In the genomic region with DNA sequence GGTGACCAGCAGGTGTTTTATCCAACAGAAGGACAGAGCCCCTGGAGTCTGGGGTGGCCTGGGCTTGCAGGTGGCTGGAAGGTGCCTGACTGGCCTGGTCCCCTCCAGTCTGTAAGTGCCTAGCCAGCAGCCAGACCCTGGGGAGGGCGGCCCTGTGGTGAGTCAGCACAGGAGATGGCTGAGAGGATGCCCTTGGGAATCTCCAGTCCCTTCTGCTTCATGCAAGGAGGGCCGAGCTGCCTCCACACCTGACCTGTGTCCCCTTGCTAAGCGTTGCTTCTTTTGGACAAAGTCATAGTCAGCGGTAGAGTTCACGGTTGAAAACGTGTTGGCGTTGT, we compare ENCODE assay signal across 15 cellular contexts. TPM values are rescaled to one million over a fixed set of nuclear protein-coding genes. Genes with fewer than 3 reads are reported as not detected.
DNase-seq lines count a peak whose midpoint lies in the region; ATAC-seq and TF ChIP-seq lines count a peak whose summit lies in the region.
"Had no signal": no experiment of that assay in that cellular context is flagged by ENCODE, and none has a peak within 500 bp of the region (broad histone marks: within the 10 kb centered on the region; RNA-seq: fewer than 3 reads in every experiment).

No MANE protein-coding gene starts in this region.

- no peak for TF ChIP-seq EP300 in sigmoid colon (IDR thresholded peaks at IDR 0.05)

- no peak for TF ChIP-seq CTCF in HEK293 (tag by site-specific recombination; IDR thresholded peaks at IDR 0.05)
- no peak for TF ChIP-seq CTCF in sigmoid colon (IDR thresholded peaks at IDR 0.05)

- intact Hi-C loops in sigmoid colon (cut with DNase I), result no loop called here

- ATAC-seq in HG02759 (IDR thresholded peaks at IDR 0.05; ENCODE audit: unreplicated experiment) (no peak), GM18502 (IDR thresholded peaks at IDR 0.05; ENCODE audit: poor library complexity, unreplicated experiment) (no peak)

- no peaks in the 10 kb centered on the region for H4K20me1 ChIP-seq in BLaER1

- CTCF ChIA-PET in HEK293 (lab: Yijun Ruan, JAX), result interaction anchor here (0.6 to 5.6 kb wide), 22 partner anchors 8 to 298 kb away, joined by 3 to 159 read pairs (median 4); partner anchors contain the start of gene SURF6

- POLR2A ChIA-PET in HEK293 (lab: Yijun Ruan, JAX), result interaction anchor here (0.5 to 1.1 kb wide), 6 partner anchors 9 to 176 kb away, joined by 3 to 9 read pairs (median 4); partner anchors contain the start of genes MED22 and RPL7A

- H3K27me3 ChIP-seq in BLaER1, result no peaks in the 10 kb centered on the region
- H3K27me3 ChIP-seq in sigmoid colon, result peaks cover 0 to 28% (median 8%) of the 10 kb centered on the region in 3 donors

- H3K4me1 ChIP-seq in BLaER1 (peaks cover 18% of the 10 kb centered on the region), HEK293 (ENCODE audit: control insufficient read depth, insufficient read depth, low read length) (no peaks in the 10 kb centered on the region), sigmoid colon (peaks cover 0 to 5% (median 2%) of the 10 kb centered on the region in 4 donors)

- H3K36me3 ChIP-seq in BLaER1 (no peaks in the 10 kb centered on the region), HEK293 (ENCODE audit: control insufficient read depth in 2 of 2, insufficient read depth in 1 of 2, low read length in 2 of 2) (no peaks in the 10 kb centered on the region), sigmoid colon (no peaks in the 10 kb centered on the region)

- H3K27ac ChIP-seq in BLaER1 (no peak overlapping the region), HEK293 (ENCODE audit: extremely low read depth, low read depth, low read length) (no peak overlapping the region), sigmoid colon (no peak overlapping the region)

- peak overlapping the region; percentile 24 for H3K4me2 ChIP-seq in BLaER1
- H3K4me2 ChIP-seq: GM23338 had no signal

- TF ChIP-seq POLR2A in sigmoid colon (IDR thresholded peaks at IDR 0.05), result no peak

- DNase-seq in mesenteric fat pad (ENCODE audit: low spot score), result peak; percentile 75
- DNase-seq in sigmoid colon, result peak; percentile 44
- DNase-seq in central memory CD4-positive, alpha-beta T cell, result no peak

- WGBS in sigmoid colon, 2 donors, result 88 to 89% methylated on average over 7 of the region's 7 CpGs

- no peak overlapping the region for H3K9ac ChIP-seq in BLaER1

- H3K9me3 ChIP-seq in BLaER1, result no peaks in the 10 kb centered on the region
- H3K9me3 ChIP-seq in HEK293 (ENCODE audit: control insufficient read depth, insufficient read depth, low read depth, low read length), result no peaks in the 10 kb centered on the region
- H3K9me3 ChIP-seq in sigmoid colon, result no peaks in the 10 kb centered on the region

- H3K4me3 ChIP-seq in BLaER1 (no peak overlapping the region), HEK293 (ENCODE audit: low read depth, low read length) (no peak overlapping the region), sigmoid colon (no peak overlapping the region)
- H3K4me3 ChIP-seq: GM12878, GM23338 had no signal

TF ChIP-seq in HEK293, 187 proteins besides CTCF, POLR2A, EP300 and RAD21:
- no peak for TF ChIP-seq ZNF157 (tag by site-specific recombination; IDR thresholded peaks at IDR 0.05)
- peak; percentile 59 for TF ChIP-seq ZNF335 (tag by site-specific recombination; conservative IDR thresholded peaks at IDR 0.05)

RNA-seq across cellular contexts. Expression of gene OBP2B, which starts 20.2 kb away (rescaled TPM):
- total RNA-seq in mesenteric fat pad (not detected), sigmoid colon (not detected)
- polyA plus RNA-seq in sigmoid colon, result not detected
- total RNA-seq: Calu3; CD4-positive, CD25-positive, alpha-beta regulatory T cell; G401; GM12878; GM23338; H7; HepG2 had no signal
- polyA plus RNA-seq: BJ; CD4-positive, CD25-positive, alpha-beta regulatory T cell; GM12878; GM23338; HepG2 had no signal

RNA-seq across cellular contexts. Expression of gene GBGT1, which starts 25.1 kb away (rescaled TPM):
- total RNA-seq in mesenteric fat pad (25.1 TPM), sigmoid colon (10 to 100 TPM in 3 of 4 donors, 1 to 10 TPM in 1; 8.9 to 31.1 (median 19.2) TPM)
- polyA plus RNA-seq in sigmoid colon, result 1 to 10 TPM; 4.2 to 9.9 (median 5.4) TPM
- total RNA-seq: Calu3, G401, HepG2 had no signal
- polyA plus RNA-seq: HepG2 had no signal
